In the genomic region with DNA sequence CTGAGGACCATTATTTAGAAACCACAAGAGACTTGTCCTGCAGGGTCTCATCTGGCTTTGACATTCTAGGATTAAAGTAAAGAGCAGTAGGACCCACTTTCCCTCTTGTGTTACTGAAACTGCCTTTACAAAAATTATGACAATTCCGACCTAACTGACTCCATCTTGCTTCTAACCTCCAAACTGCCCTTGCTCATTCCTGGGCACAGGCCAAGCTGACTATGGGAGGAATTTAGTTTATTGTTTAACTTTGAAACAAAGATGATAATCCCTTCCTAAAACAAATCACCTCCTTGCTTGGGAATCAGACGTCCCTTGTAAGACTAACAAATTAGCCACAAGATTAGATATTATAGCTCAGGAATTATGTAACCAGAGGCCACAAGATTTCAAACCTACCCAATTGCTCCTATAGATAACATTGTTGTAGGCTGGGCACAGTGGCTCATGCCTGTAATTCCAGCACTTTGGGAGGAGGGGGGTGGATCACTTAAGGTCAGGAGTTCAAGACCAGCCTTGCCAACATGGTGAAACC, we compare ENCODE assay signal across 29 cellular contexts.
"Had no signal": no experiment of that assay in that cellular context is flagged by ENCODE, and none has a peak within 500 bp of the region (broad histone marks: within the 10 kb centered on the region; RNA-seq: fewer than 3 reads in every experiment).

No MANE protein-coding gene starts in this region.

- H3K9me3 ChIP-seq: breast epithelium, spleen, thoracic aorta, uterus had no signal

- H3K27ac Mint-ChIP-seq: activated CD8-positive, alpha-beta T cell treated with anti-CD3 and anti-CD28 coated beads for 36 hours; activated T-helper 17 cell treated with anti-CD3 and anti-CD28 coated beads, Interleukin-2, amount 50 U/mL, for 72 hours; mesothelial cell of epicardium; type B pancreatic cell; WTC11 had no signal

- H3K27ac ChIP-seq: breast epithelium, epithelial cell of prostate, hepatocyte, parathyroid adenoma, spleen, thoracic aorta, uterus had no signal

- DNase-seq: activated CD4-positive, alpha-beta T cell treated with anti-CD3 and anti-CD28 coated beads, Interleukin-2, amount 50 U/mL, for 1 hour; activated CD8-positive, alpha-beta T cell treated with anti-CD3 and anti-CD28 coated beads for 36 hours; activated gamma-delta T cell treated with Interleukin-2 at 50 U/mL for 16 hours; activated naive CD4-positive, alpha-beta T cell treated with anti-CD3 and anti-CD28 coated beads, Interleukin-2, amount 50 U/mL, for 16 hours; activated T-cell treated with anti-CD3 and anti-CD28 coated beads, Interleukin-2, amount 50 U/mL, for 4 hours; amygdala; dermis blood vessel endothelial cell; effector CD4-positive, alpha-beta T cell; esophagus squamous epithelium; kidney; naive thymus-derived CD4-positive, alpha-beta T cell; nucleus accumbens; right cardiac atrium; spleen; stimulated activated naive CD4-positive, alpha-beta T cell; T-helper 2 cell; uterus had no signal

- H3K4me1 Mint-ChIP-seq: activated T-helper 17 cell treated with anti-CD3 and anti-CD28 coated beads, Interleukin-2, amount 50 U/mL, for 72 hours had no signal

- H3K36me3 ChIP-seq: breast epithelium, esophagus squamous epithelium, gastroesophageal sphincter, spleen, thoracic aorta, uterus had no signal

- FAIRE-seq: endometrium, kidney had no signal

- H3K27me3 ChIP-seq: breast epithelium, esophagus squamous epithelium, gastroesophageal sphincter, hepatocyte, uterus had no signal

- H3K4me3 ChIP-seq: breast epithelium, esophagus squamous epithelium, gastroesophageal sphincter, hepatocyte, spleen, thoracic aorta, uterus had no signal

- H3K36me3 Mint-ChIP-seq: mesothelial cell of epicardium; naive thymus-derived CD4-positive, alpha-beta T cell; type B pancreatic cell had no signal

- H3K9me3 Mint-ChIP-seq: activated CD8-positive, alpha-beta T cell treated with anti-CD3 and anti-CD28 coated beads for 36 hours; activated T-cell treated with anti-CD3 and anti-CD28 coated beads, Interleukin-2, amount 50 U/mL, for 4 hours; activated T-helper 17 cell treated with anti-CD3 and anti-CD28 coated beads, Interleukin-2, amount 50 U/mL, for 72 hours; central memory CD8-positive, alpha-beta T cell; type B pancreatic cell had no signal

- ATAC-seq: activated CD8-positive, alpha-beta T cell treated with anti-CD3 and anti-CD28 coated beads for 36 hours; activated T-cell treated with anti-CD3 and anti-CD28 coated beads, Interleukin-2, amount 50 U/mL, for 4 hours; activated T-helper 17 cell treated with anti-CD3 and anti-CD28 coated beads, Interleukin-2, amount 50 U/mL, for 72 hours; gastroesophageal sphincter; naive thymus-derived CD4-positive, alpha-beta T cell; WTC11 had no signal

- H3K4me3 Mint-ChIP-seq: activated CD8-positive, alpha-beta T cell treated with anti-CD3 and anti-CD28 coated beads for 36 hours; activated T-cell treated with anti-CD3 and anti-CD28 coated beads, Interleukin-2, amount 50 U/mL, for 4 hours; activated T-helper 17 cell treated with anti-CD3 and anti-CD28 coated beads, Interleukin-2, amount 50 U/mL, for 72 hours; central memory CD8-positive, alpha-beta T cell; mesothelial cell of epicardium; naive thymus-derived CD4-positive, alpha-beta T cell; type B pancreatic cell; WTC11 had no signal

- H3K4me1 ChIP-seq: breast epithelium, parathyroid adenoma, uterus had no signal
